In the genomic region with DNA sequence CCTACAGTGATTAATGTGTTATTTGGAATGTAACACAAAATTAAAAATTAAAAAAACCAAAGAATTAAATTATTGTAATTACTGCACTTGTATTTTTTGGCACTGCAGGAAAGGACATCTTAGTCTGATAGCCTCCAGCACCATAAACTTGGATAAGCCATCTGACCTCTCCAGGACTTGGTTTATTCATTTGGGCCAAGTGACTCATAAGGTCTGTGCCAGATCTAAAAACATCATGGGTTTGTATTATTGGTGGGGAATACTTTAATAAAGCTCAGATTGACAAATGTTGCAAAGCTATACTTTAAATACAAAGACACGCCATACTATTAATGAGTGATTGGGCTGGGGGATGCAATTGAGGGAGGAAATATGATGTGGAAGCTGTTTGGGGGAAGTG, we compare ENCODE assay signal across 22 cellular contexts.
"Had no signal": no experiment of that assay in that cellular context is flagged by ENCODE, and none has a peak within 500 bp of the region (broad histone marks: within the 10 kb centered on the region; RNA-seq: fewer than 3 reads in every experiment).

No MANE protein-coding gene starts in this region.

- H3K9me3 ChIP-seq: gastrocnemius medialis, lower lobe of right lung, prostate gland, sigmoid colon, spleen, testis, tibial artery had no signal

- H3K4me1 ChIP-seq: lower lobe of right lung, prostate gland, sigmoid colon, testis had no signal

- FAIRE-seq: endometrium, keratinocyte had no signal

- H3K27ac ChIP-seq: coronary artery, gastrocnemius medialis, lower lobe of right lung, prostate gland, sigmoid colon, skin epidermis, spleen, testis, tibial artery had no signal

- H3K4me3 ChIP-seq: coronary artery, gastrocnemius medialis, lower lobe of right lung, prostate gland, sigmoid colon, skin epidermis, spleen, testis, tibial artery had no signal

- H3K36me3 ChIP-seq: gastrocnemius medialis, lower lobe of right lung, prostate gland, sigmoid colon, spleen, tibial artery had no signal

- DNase-seq: effector memory CD8-positive, alpha-beta T cell; gastrocnemius medialis; head of caudate nucleus; left ventricle myocardium superior; lower lobe of right lung; naive thymus-derived CD8-positive, alpha-beta T cell; nephron progenitor cell; nucleus accumbens; right cardiac atrium; sigmoid colon; spleen; stimulated activated CD4-positive, alpha-beta T cell treated with anti-CD3 and anti-CD28 coated beads, Interleukin-4, amount 100 ng/mL, for 4 hours; stimulated activated naive CD8-positive, alpha-beta T cell treated with anti-CD3 and anti-CD28 coated beads, Interleukin-15, Interleukin-2, amounts not matched to agents 100 U/mL and 50 U/mL, for 24 hours; substantia nigra; testis; tibial artery had no signal

- H3K27me3 ChIP-seq: gastrocnemius medialis, sigmoid colon, spleen, testis, tibial artery had no signal

- ATAC-seq: effector memory CD8-positive, alpha-beta T cell; left ventricle myocardium superior; lower lobe of right lung; naive thymus-derived CD8-positive, alpha-beta T cell; stimulated activated memory B cell treated with anti-CD40 and anti-IgM and Interleukin-4, amounts not matched to agents 10 μg/mL and 1 μg/mL and 100 μg/mL, for 72 hours; stimulated activated naive CD8-positive, alpha-beta T cell treated with anti-CD3 and anti-CD28 coated beads, Interleukin-15, Interleukin-2, amounts not matched to agents 100 U/mL and 50 U/mL, for 24 hours had no signal
